8 cellular contexts compared by ENCODE assay signal in genomic region chr2:214809751-214810564, GRCh38. TPM values are rescaled to one million over a fixed set of nuclear protein-coding genes. Genes with fewer than 3 reads are reported as not detected.
DNase-seq lines count a peak whose midpoint lies in the region; ATAC-seq, FAIRE-seq and TF ChIP-seq lines count a peak whose summit lies in the region.

No MANE protein-coding gene starts in this region.

- H3K36me3 ChIP-seq in NT2/D1 (ENCODE audit: insufficient read depth, insufficient read length, low read length) (peaks cover 7% of the 10 kb centered on the region), endothelial cell of umbilical vein (ENCODE audit: control insufficient read depth in 2 of 2, extremely low read depth in 1 of 2, insufficient read depth in 2 of 2, low read length in 2 of 2) (no peaks in the 10 kb centered on the region)

- intact Hi-C loops in endothelial cell of umbilical vein (cut with micrococcal nuclease), result loop anchor here (2.0 to 10.0 kb wide), 5 partner anchors 78 to 1528 kb away; partner anchors contain the start of gene SPAG16

- no TSS peak for BruUV-seq in endothelial cell of umbilical vein (replicated peaks; lab: Mats Ljungman, UMichigan)

- no peaks in the 10 kb centered on the region for H4K20me1 ChIP-seq in endothelial cell of umbilical vein (replicated peaks; ENCODE audit: control insufficient read depth, extremely low read depth, insufficient read depth, low read length)

- peaks cover 5% of the 10 kb centered on the region for H3K4me1 ChIP-seq in NT2/D1 (ENCODE audit: insufficient read depth, insufficient read length)
- H3K4me1 ChIP-seq in endothelial cell of umbilical vein (ENCODE audit: control insufficient read depth, extremely low read depth, insufficient read depth, low read length), result peaks cover 30% of the 10 kb centered on the region

- peak overlapping the region; percentile 99 for H3K4me2 ChIP-seq in endothelial cell of umbilical vein (ENCODE audit: insufficient read depth, low read length)

- H3K27ac ChIP-seq in endothelial cell of umbilical vein (ENCODE audit: insufficient read depth, low read depth, low read length), result peak overlapping the region; percentile 55

- H3K9ac ChIP-seq in NT2/D1 (ENCODE audit: insufficient read length, low read depth) (peak overlapping the region; percentile 57), endothelial cell of umbilical vein (replicated peaks; ENCODE audit: extremely low read depth, insufficient read depth, low read length) (peak overlapping the region; percentile 84)

- peaks cover 8% of the 10 kb centered on the region for H3K27me3 ChIP-seq in NT2/D1 (ENCODE audit: insufficient read depth, insufficient read length)
- peaks cover 0 to 6% of the 10 kb centered on the region in 2 experiments for H3K27me3 ChIP-seq in endothelial cell of umbilical vein (ENCODE audit: control insufficient read depth in 2 of 2, insufficient read depth in 2 of 2, low read length in 2 of 2)

- TF ChIP-seq POLR2A in endothelial cell of umbilical vein (IDR thresholded peaks at IDR 0.05; ENCODE audit: low read depth, low read length), result no peak

- in situ Hi-C loops in Caki2 (cut with HindIII; ENCODE audit: low pct_unique_long_range_greater_than_20kb, low sequenced_read_pairs), result no loop called here

- H3K4me3 ChIP-seq in NT2/D1 (ENCODE audit: insufficient read length, low read depth) (peak overlapping the region; percentile 35), endothelial cell of umbilical vein (replicated peaks in 1 of 3; ENCODE audit: insufficient read depth in 1 of 3, low read depth in 1 of 3, low read length in 3 of 3) (peak overlapping the region; percentile 71 to 87 (median 85))

- H3K9me3 ChIP-seq in NT2/D1 (ENCODE audit: insufficient read depth, low read length), result no peaks in the 10 kb centered on the region
- H3K9me3 ChIP-seq in endothelial cell of umbilical vein (replicated peaks; ENCODE audit: control insufficient read depth, insufficient read depth, low read length), result no peaks in the 10 kb centered on the region

- H3K9me1 ChIP-seq in endothelial cell of umbilical vein (replicated peaks; ENCODE audit: control insufficient read depth, extremely low read depth, insufficient read depth, low read length), result no peaks in the 10 kb centered on the region

- POLR2A ChIA-PET in endothelial cell of umbilical vein (lab: Charles Lee), result interaction anchor here (1.0 kb wide), 1 partner anchor 42 kb away, joined by 3 read pairs; no protein-coding TSS in a partner anchor

- peak; percentile 85 for ATAC-seq in GM21381 (IDR thresholded peaks at IDR 0.05; ENCODE audit: unreplicated experiment)

- H2AFZ ChIP-seq in endothelial cell of umbilical vein (ENCODE audit: low read depth, low read length), result peak overlapping the region; percentile 96

- CTCF ChIA-PET in endothelial cell of umbilical vein (lab: Charles Lee), result interaction anchor here (0.7 to 2.1 kb wide), 4 partner anchors 8 to 1558 kb away, joined by 3 to 7 read pairs (median 3); no protein-coding TSS in a partner anchor

- TF ChIP-seq CTCF in endothelial cell of umbilical vein (IDR thresholded peaks at IDR 0.05; ENCODE audit: extremely low read depth in 1 of 2, insufficient read depth in 1 of 2, low read depth in 1 of 2, low read length in 2 of 2), result no peak

- peaks cover 38% of the 10 kb centered on the region for H3K79me2 ChIP-seq in endothelial cell of umbilical vein (ENCODE audit: control insufficient read depth, insufficient read depth, low read length)

- DNase-seq in Caki2 (ENCODE audit: low read depth) (peak; percentile 90), HTR-8/SVneo (ENCODE audit: insufficient read length, low spot score) (peak; percentile 91), NT2/D1 (ENCODE audit: low read depth, low spot score) (peak; percentile 96), endothelial cell of umbilical vein (ENCODE audit: low read depth, low spot score) (peak; percentile 100), midbrain (lab: John Stamatoyannopoulos, UW) (peak; percentile 96)
- DNase-seq in activated CD8-positive, alpha-beta memory T cell treated with anti-CD3 and anti-CD28 coated beads, Interleukin-2, amount 50 U/mL, for 24 hours (ENCODE audit: extremely low read depth), result peak; percentile 98
- peak; percentile 99 for DNase-seq in stimulated activated CD8-positive, alpha-beta memory T cell treated with anti-CD3 and anti-CD28 coated beads, Interleukin-15, amount 100 ng/mL, for 48 hours (ENCODE audit: low read depth in 2 of 2)

- dilution Hi-C loops in endothelial cell of umbilical vein (cut with MboI; ENCODE audit: extremely low pct_ligation_motif_present, low sequenced_read_pairs), result no loop called here

- peak; percentile 94 for FAIRE-seq in HTR-8/SVneo (lab: Jason Lieb, UNC)
- FAIRE-seq in endothelial cell of umbilical vein (lab: Jason Lieb, UNC), result peak; percentile 92

TF ChIP-seq in endothelial cell of umbilical vein, 7 proteins besides CTCF, POLR2A, EP300 and RAD21:
- TF ChIP-seq GATA2 (IDR thresholded peaks at IDR 0.05; ENCODE audit: insufficient read depth, insufficient read length, low read depth, low read length) (no peak), MYC (IDR thresholded peaks at IDR 0.05; ENCODE audit: low read depth, low read length) (no peak), EZH2 (IDR thresholded peaks at IDR 0.05; ENCODE audit: borderline replicate concordance, low read depth, low read length, severe bottlenecking) (no peak), POLR2AphosphoS5 (IDR thresholded peaks at IDR 0.05; ENCODE audit: insufficient read depth, low read depth, low read length) (peak; percentile 20)

RNA-seq across cellular contexts. Expression of gene BARD1, which starts 0.5 kb away (rescaled TPM):
- total RNA-seq in Caki2 (2014; rRNA removed; shearing (Covaris generic); ENCODE audit: low replicate concordance), result 13.3 and 30.6 TPM in 2 replicates
- total RNA-seq in endothelial cell of umbilical vein, result 14.7 and 17.6 TPM in 2 replicates
- polyA plus RNA-seq in endothelial cell of umbilical vein, result 5.6 and 9.1 TPM in 2 replicates
- polyA plus RNA-seq in endothelial cell of umbilical vein (2011; cell fraction: cytosol; rRNA removed), result 2.8 and 3.5 TPM in 2 replicates
- 12.8 and 13.0 TPM in 2 replicates for polyA plus RNA-seq in endothelial cell of umbilical vein (2011; cell fraction: nucleus; rRNA removed)
- 3.2 and 4.5 TPM in 2 replicates for polyA plus RNA-seq in endothelial cell of umbilical vein (2012)
- 30.8 and 36.9 TPM in 2 replicates for polyA minus RNA-seq in endothelial cell of umbilical vein
- polyA minus RNA-seq in endothelial cell of umbilical vein (2011; cell fraction: cytosol; rRNA and poly(A)+ RNA removed), result 31.6 TPM
- 29.3 and 42.1 TPM in 2 replicates for polyA minus RNA-seq in endothelial cell of umbilical vein (2011; cell fraction: nucleus; rRNA and poly(A)+ RNA removed)

Comparison
In these comparisons a context has a peak if more than half of its experiments do, and no peak if none do; other contexts are left out.
1. Peak in every context shown above with its lines: DNase-seq, ATAC-seq, H3K4me3 ChIP-seq and H3K27ac ChIP-seq.